Comparison of ENCODE assay signal across 17 cellular contexts in genomic region chr1:97351846-97352245, GRCh38.
"Had no signal": no experiment of that assay in that cellular context is flagged by ENCODE, and none has a peak within 500 bp of the region (broad histone marks: within the 10 kb centered on the region; RNA-seq: fewer than 3 reads in every experiment).

No MANE protein-coding gene starts in this region.

- H3K27me3 ChIP-seq: dorsolateral prefrontal cortex, foreskin keratinocyte, suprapubic skin, tibial artery, upper lobe of left lung, uterus had no signal

- H3K4me1 Mint-ChIP-seq: naive thymus-derived CD4-positive, alpha-beta T cell had no signal

- H3K27ac ChIP-seq: dorsolateral prefrontal cortex, foreskin keratinocyte, psoas muscle, suprapubic skin, tibial artery, upper lobe of left lung, uterus had no signal

- DNase-seq: cortex of kidney; dorsolateral prefrontal cortex; effector CD8-positive, alpha-beta T cell; foreskin keratinocyte; left colon; mesendoderm; naive thymus-derived CD4-positive, alpha-beta T cell; nephron progenitor cell; psoas muscle; retina; small intestine; stimulated activated CD4-positive, alpha-beta T cell treated with anti-CD3 and anti-CD28 coated beads, Interleukin-12 subunit alpha, Interleukin-12 subunit beta, amount 100 ng/mL, for 4 hours; stimulated activated naive CD4-positive, alpha-beta T cell treated with Interleukin-2 at 50 U/mL for 16 hours; tibial artery; upper lobe of left lung; uterus had no signal

- H3K9me3 Mint-ChIP-seq: nephron progenitor cell had no signal

- H3K4me3 ChIP-seq: psoas muscle, suprapubic skin, tibial artery, upper lobe of left lung, uterus had no signal

- H3K4me3 Mint-ChIP-seq: naive thymus-derived CD4-positive, alpha-beta T cell; nephron progenitor cell had no signal

- H3K27me3 Mint-ChIP-seq: naive thymus-derived CD4-positive, alpha-beta T cell had no signal

- H3K36me3 ChIP-seq: tibial artery, upper lobe of left lung, uterus had no signal

- H3K9me3 ChIP-seq: psoas muscle, suprapubic skin, tibial artery, upper lobe of left lung, uterus had no signal

- H3K4me1 ChIP-seq: foreskin keratinocyte, psoas muscle, suprapubic skin, upper lobe of left lung, uterus had no signal
